In genomic region chr7:40330408-40330807, GRCh38 we compare ENCODE assay signal across 14 cellular contexts.
"Had no signal": no experiment of that assay in that cellular context is flagged by ENCODE, and none has a peak within 500 bp of the region (broad histone marks: within the 10 kb centered on the region; RNA-seq: fewer than 3 reads in every experiment).

No MANE protein-coding gene starts in this region.

- H3K36me3 ChIP-seq: suprapubic skin had no signal

- H3K27me3 ChIP-seq: suprapubic skin had no signal

- H3K27ac ChIP-seq: SK-N-MC, suprapubic skin had no signal

- H3K9me3 ChIP-seq: suprapubic skin had no signal

- H3K4me3 ChIP-seq: SK-N-MC, suprapubic skin had no signal

- H3K4me1 ChIP-seq: suprapubic skin had no signal

- DNase-seq: activated CD4-positive, alpha-beta memory T cell treated with anti-CD3 and anti-CD28 coated beads, Interleukin-2, amount 10 ng/mL, durations not matched to agents 7 days and 5 days; activated CD4-positive, alpha-beta T cell treated with anti-CD3 and anti-CD28 coated beads for 48 hours; activated CD4-positive, CD25-positive, alpha-beta regulatory T cell; activated CD8-positive, alpha-beta memory T cell treated with anti-CD3 and anti-CD28 coated beads, Interleukin-2, amount 10 ng/mL, durations not matched to agents 7 days and 5 days; activated naive CD4-positive, alpha-beta T cell treated with Interleukin-2 at 50 U/mL for 16 hours; activated naive CD8-positive, alpha-beta T cell treated with anti-CD3 and anti-CD28 coated beads, Interleukin-2, amount 10 ng/mL, durations not matched to agents 7 days and 5 days; cortex of kidney; effector CD4-positive, alpha-beta T cell; mesendoderm; natural killer cell; stimulated activated CD4-positive, alpha-beta T cell treated with anti-CD3 and anti-CD28 coated beads, Interleukin-2, amount 100 ng/mL, for 24 hours; T-cell had no signal
